In the genomic region with DNA sequence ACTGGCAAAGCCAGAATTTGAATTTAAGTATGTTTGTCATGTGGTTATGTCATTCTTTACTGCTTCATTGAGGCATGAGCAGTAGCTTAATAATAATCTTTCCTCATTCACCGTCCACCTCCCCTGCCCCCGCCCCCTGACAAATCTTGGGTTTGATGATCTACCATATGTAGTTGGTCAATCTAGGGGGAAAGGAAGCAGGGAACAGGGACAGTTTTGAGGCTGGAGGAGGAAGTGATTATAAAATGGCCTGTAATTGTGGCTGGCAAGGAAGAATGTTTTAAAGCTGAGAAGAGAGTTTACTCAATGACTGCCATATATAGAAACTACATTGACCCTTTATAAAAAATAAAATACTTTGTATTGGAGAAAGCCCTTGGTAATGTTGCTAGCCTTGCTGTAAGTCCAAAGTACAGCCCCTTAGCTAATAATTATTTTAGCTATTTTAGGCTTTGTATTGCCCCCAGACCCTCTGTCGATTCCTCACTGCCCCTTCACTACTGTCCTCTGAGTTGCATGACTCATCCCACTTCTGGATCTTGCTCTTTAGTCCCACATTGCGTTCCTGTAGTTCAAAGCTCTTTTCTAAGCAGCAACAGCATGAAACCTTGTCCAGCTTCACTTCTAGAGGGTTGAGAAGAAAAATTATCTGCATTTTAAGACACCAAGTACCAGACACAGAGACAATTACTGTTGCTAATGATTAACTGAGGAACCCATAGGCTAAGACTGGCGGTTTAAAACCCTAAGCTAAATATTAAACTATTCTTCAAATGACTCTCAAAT, we compare ENCODE assay signal across 1 cellular context.
TF ChIP-seq lines count a peak whose summit lies in the region.

No MANE protein-coding gene starts in this region.

TF ChIP-seq in HepG2, 621 proteins besides CTCF, POLR2A, EP300 and RAD21 (continues in another document):
- no peak for TF ChIP-seq MLXIP (CRISPR knock-in tag; IDR thresholded peaks at IDR 0.05; ENCODE audit: borderline replicate concordance)
- TF ChIP-seq ZSCAN30 (CRISPR knock-in tag; IDR thresholded peaks at IDR 0.05), result no peak
- no peak for TF ChIP-seq ZBTB2 (CRISPR knock-in tag; IDR thresholded peaks at IDR 0.05; ENCODE audit: low read depth)
- no peak for TF ChIP-seq THRA (CRISPR knock-in tag; IDR thresholded peaks at IDR 0.05; ENCODE audit: borderline replicate concordance)
- no peak for TF ChIP-seq STAT5B (CRISPR knock-in tag; IDR thresholded peaks at IDR 0.05)
- no peak for TF ChIP-seq ZSCAN31 (CRISPR knock-in tag; IDR thresholded peaks at IDR 0.05; ENCODE audit: low read depth)
- no peak for TF ChIP-seq FIP1L1 (IDR thresholded peaks at IDR 0.05; ENCODE audit: borderline replicate concordance, insufficient read depth, low read depth, low read length)
- TF ChIP-seq ZBTB33 (CRISPR knock-in tag; IDR thresholded peaks at IDR 0.05), result no peak
- TF ChIP-seq REXO4 (CRISPR knock-in tag; IDR thresholded peaks at IDR 0.05; ENCODE audit: borderline replicate concordance), result no peak
- no peak for TF ChIP-seq PHB2 (IDR thresholded peaks at IDR 0.05; ENCODE audit: partially characterized antibody)
- TF ChIP-seq SPEN (CRISPR knock-in tag; IDR thresholded peaks at IDR 0.05; ENCODE audit: low read depth), result no peak
- TF ChIP-seq ZNF335 (CRISPR knock-in tag; IDR thresholded peaks at IDR 0.05), result no peak
- TF ChIP-seq ZNF468 (CRISPR knock-in tag; IDR thresholded peaks at IDR 0.05), result no peak
- TF ChIP-seq ZNF75D (CRISPR knock-in tag; IDR thresholded peaks at IDR 0.05; ENCODE audit: borderline replicate concordance), result no peak
- no peak for TF ChIP-seq SIX1 (CRISPR knock-in tag; IDR thresholded peaks at IDR 0.05; ENCODE audit: borderline replicate concordance)
- no peak for TF ChIP-seq ZNF12 (CRISPR knock-in tag; IDR thresholded peaks at IDR 0.05)
- TF ChIP-seq, protein P1, sequence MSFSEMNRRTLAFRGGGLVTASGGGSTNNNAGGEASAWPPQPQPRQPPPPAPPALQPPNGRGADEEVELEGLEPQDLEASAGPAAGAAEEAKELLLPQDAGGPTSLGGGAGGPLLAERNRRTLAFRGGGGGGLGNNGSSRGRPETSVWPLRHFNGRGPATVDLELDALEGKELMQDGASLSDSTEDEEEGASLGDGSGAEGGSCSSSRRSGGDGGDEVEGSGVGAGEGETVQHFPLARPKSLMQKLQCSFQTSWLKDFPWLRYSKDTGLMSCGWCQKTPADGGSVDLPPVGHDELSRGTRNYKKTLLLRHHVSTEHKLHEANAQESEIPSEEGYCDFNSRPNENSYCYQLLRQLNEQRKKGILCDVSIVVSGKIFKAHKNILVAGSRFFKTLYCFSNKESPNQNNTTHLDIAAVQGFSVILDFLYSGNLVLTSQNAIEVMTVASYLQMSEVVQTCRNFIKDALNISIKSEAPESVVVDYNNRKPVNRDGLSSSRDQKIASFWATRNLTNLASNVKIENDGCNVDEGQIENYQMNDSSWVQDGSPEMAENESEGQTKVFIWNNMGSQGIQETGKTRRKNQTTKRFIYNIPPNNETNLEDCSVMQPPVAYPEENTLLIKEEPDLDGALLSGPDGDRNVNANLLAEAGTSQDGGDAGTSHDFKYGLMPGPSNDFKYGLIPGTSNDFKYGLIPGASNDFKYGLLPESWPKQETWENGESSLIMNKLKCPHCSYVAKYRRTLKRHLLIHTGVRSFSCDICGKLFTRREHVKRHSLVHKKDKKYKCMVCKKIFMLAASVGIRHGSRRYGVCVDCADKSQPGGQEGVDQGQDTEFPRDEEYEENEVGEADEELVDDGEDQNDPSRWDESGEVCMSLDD (CRISPR knock-in tag; IDR thresholded peaks at IDR 0.05; ENCODE audit: borderline replicate concordance), result no peak
- TF ChIP-seq ZMYM2 (CRISPR knock-in tag; IDR thresholded peaks at IDR 0.05), result peak; percentile 87
- TF ChIP-seq, protein P2, sequence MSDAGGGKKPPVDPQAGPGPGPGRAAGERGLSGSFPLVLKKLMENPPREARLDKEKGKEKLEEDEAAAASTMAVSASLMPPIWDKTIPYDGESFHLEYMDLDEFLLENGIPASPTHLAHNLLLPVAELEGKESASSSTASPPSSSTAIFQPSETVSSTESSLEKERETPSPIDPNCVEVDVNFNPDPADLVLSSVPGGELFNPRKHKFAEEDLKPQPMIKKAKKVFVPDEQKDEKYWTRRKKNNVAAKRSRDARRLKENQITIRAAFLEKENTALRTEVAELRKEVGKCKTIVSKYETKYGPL (CRISPR knock-in tag; IDR thresholded peaks at IDR 0.05), result no peak
- TF ChIP-seq NFRKB (IDR thresholded peaks at IDR 0.05), result no peak
- peak in 1 of 2 experiments; percentile 42; a peak in 1 of 4 replicates for TF ChIP-seq ATF4 (CRISPR knock-in tag; IDR thresholded peaks at IDR 0.05)
- TF ChIP-seq GTF2F1 (IDR thresholded peaks at IDR 0.05; ENCODE audit: low read length), result no peak
- no peak for TF ChIP-seq ZNF773 (CRISPR knock-in tag; IDR thresholded peaks at IDR 0.05; ENCODE audit: borderline replicate concordance)
- TF ChIP-seq, protein P3, sequence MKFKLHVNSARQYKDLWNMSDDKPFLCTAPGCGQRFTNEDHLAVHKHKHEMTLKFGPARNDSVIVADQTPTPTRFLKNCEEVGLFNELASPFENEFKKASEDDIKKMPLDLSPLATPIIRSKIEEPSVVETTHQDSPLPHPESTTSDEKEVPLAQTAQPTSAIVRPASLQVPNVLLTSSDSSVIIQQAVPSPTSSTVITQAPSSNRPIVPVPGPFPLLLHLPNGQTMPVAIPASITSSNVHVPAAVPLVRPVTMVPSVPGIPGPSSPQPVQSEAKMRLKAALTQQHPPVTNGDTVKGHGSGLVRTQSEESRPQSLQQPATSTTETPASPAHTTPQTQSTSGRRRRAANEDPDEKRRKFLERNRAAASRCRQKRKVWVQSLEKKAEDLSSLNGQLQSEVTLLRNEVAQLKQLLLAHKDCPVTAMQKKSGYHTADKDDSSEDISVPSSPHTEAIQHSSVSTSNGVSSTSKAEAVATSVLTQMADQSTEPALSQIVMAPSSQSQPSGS (CRISPR knock-in tag; IDR thresholded peaks at IDR 0.05), result peak; percentile 43; the same call in 1 of the 2 replicates
- TF ChIP-seq ZNF724P (CRISPR knock-in tag; IDR thresholded peaks at IDR 0.05; ENCODE audit: borderline replicate concordance), result no peak
- no peak for TF ChIP-seq CREB1 (IDR thresholded peaks at IDR 0.05)
- TF ChIP-seq CREB1 (CRISPR knock-in tag; IDR thresholded peaks at IDR 0.05), result peak; percentile 22; the same call in 1 of the 2 replicates
- no peak for TF ChIP-seq RORA (CRISPR knock-in tag; IDR thresholded peaks at IDR 0.05)
- no peak for TF ChIP-seq ISL2 (CRISPR knock-in tag; IDR thresholded peaks at IDR 0.05)
- TF ChIP-seq IRF2 (CRISPR knock-in tag; IDR thresholded peaks at IDR 0.05), result peak; percentile 23; the same call in 1 of the 2 replicates
- TF ChIP-seq, protein P4, sequence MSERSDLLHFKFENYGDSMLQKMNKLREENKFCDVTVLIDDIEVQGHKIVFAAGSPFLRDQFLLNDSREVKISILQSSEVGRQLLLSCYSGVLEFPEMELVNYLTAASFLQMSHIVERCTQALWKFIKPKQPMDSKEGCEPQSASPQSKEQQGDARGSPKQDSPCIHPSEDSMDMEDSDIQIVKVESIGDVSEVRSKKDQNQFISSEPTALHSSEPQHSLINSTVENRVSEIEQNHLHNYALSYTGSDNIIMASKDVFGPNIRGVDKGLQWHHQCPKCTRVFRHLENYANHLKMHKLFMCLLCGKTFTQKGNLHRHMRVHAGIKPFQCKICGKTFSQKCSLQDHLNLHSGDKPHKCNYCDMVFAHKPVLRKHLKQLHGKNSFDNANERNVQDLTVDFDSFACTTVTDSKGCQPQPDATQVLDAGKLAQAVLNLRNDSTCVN (CRISPR knock-in tag; IDR thresholded peaks at IDR 0.05; ENCODE audit: borderline replicate concordance), result peak; percentile 100
- TF ChIP-seq ZNF782 (CRISPR knock-in tag; IDR thresholded peaks at IDR 0.05; ENCODE audit: borderline replicate concordance), result no peak
- no peak for TF ChIP-seq HNRNPLL (IDR thresholded peaks at IDR 0.05; ENCODE audit: low read depth, low read length, poor library complexity, severe bottlenecking)
- TF ChIP-seq, protein P5, sequence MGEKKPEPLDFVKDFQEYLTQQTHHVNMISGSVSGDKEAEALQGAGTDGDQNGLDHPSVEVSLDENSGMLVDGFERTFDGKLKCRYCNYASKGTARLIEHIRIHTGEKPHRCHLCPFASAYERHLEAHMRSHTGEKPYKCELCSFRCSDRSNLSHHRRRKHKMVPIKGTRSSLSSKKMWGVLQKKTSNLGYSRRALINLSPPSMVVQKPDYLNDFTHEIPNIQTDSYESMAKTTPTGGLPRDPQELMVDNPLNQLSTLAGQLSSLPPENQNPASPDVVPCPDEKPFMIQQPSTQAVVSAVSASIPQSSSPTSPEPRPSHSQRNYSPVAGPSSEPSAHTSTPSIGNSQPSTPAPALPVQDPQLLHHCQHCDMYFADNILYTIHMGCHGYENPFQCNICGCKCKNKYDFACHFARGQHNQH (CRISPR knock-in tag; IDR thresholded peaks at IDR 0.05), result peak; percentile 23; the same call in 1 of the 2 replicates
- TF ChIP-seq, protein P6, sequence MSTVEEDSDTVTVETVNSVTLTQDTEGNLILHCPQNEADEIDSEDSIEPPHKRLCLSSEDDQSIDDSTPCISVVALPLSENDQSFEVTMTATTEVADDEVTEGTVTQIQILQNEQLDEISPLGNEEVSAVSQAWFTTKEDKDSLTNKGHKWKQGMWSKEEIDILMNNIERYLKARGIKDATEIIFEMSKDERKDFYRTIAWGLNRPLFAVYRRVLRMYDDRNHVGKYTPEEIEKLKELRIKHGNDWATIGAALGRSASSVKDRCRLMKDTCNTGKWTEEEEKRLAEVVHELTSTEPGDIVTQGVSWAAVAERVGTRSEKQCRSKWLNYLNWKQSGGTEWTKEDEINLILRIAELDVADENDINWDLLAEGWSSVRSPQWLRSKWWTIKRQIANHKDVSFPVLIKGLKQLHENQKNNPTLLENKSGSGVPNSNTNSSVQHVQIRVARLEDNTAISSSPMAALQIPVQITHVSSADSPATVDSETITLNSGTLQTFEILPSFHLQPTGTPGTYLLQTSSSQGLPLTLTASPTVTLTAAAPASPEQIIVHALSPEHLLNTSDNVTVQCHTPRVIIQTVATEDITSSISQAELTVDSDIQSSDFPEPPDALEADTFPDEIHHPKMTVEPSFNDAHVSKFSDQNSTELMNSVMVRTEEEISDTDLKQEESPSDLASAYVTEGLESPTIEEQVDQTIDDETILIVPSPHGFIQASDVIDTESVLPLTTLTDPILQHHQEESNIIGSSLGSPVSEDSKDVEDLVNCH (CRISPR knock-in tag; IDR thresholded peaks at IDR 0.05), result no peak
- no peak for TF ChIP-seq ZNF556 (CRISPR knock-in tag; IDR thresholded peaks at IDR 0.05; ENCODE audit: borderline replicate concordance)
- peak; percentile 61; the same call in 1 of the 2 replicates for TF ChIP-seq HDAC2 (CRISPR knock-in tag; IDR thresholded peaks at IDR 0.05)
